Comparison of ENCODE assay signal across 8 cellular contexts in genomic region chr14:99602788-99603415, GRCh38. TPM values are rescaled to one million over a fixed set of nuclear protein-coding genes. Genes with fewer than 3 reads are reported as not detected.
A peak's percentile ranks its signal among the peaks of the same experiment; 100 is the strongest.
DNase-seq lines count a peak whose midpoint lies in the region; ATAC-seq, FAIRE-seq and TF ChIP-seq lines count a peak whose summit lies in the region.

No MANE protein-coding gene starts in this region.

- H3K79me1 ChIP-seq in IMR-90 (ENCODE audit: low read depth in 1 of 2, low read length in 2 of 2) = peaks cover 17 to 67% of the 10 kb centered on the region in 2 experiments; a peak in 3 of 4 replicates

- peak overlapping the region; percentile 64 for H3K9ac ChIP-seq in IMR-90 (ENCODE audit: low read depth, low read length)

- TF ChIP-seq CTCF in AG10803 (conservative IDR thresholded peaks at IDR 0.05; ENCODE audit: low read length) (no peak), IMR-90 (conservative IDR thresholded peaks at IDR 0.05; ENCODE audit: low read depth, low read length) (no peak), natural killer cell (IDR thresholded peaks at IDR 0.05) (no peak)

- H4K8ac ChIP-seq in IMR-90 (ENCODE audit: low read depth in 2 of 2, low read length in 2 of 2) = peak overlapping the region; percentile 30 to 44; a peak in 2 of 4 replicates

- peaks cover 40% of the 10 kb centered on the region for H4K20me1 ChIP-seq in IMR-90 (ENCODE audit: insufficient read depth, low read length)

- no peak overlapping the region; the same call in 1 of the 2 replicates for H3K27ac ChIP-seq in IMR-90 (ENCODE audit: insufficient read depth, low read length)

- peak overlapping the region; percentile 72 for H3K4ac ChIP-seq in IMR-90 (ENCODE audit: low read depth, low read length)

- no peak for TF ChIP-seq RAD21 in IMR-90 (IDR thresholded peaks at IDR 0.05; ENCODE audit: low read length)

- peak overlapping the region; percentile 20; the same call in 1 of the 2 replicates for H2BK120ac ChIP-seq in IMR-90 (ENCODE audit: low read depth, low read length)

- peak overlapping the region; percentile 72; the same call in 1 of the 2 replicates for H2AK5ac ChIP-seq in IMR-90 (ENCODE audit: low read depth, low read length)

- peak overlapping the region; percentile 87; the same call in 1 of the 2 replicates for H3K14ac ChIP-seq in IMR-90 (replicated peaks; ENCODE audit: low read depth, low read length)

- WGBS in IMR-90 (ENCODE audit: extremely low coverage in 2 of 2, insufficient read length in 1 of 2), 2 experiments = 21% methylated on average over 21 of the region's 53 CpGs; no CpG with 5 or more reads in 1 of the 2 experiments

- H2BK20ac ChIP-seq in IMR-90 (ENCODE audit: low read depth, low read length) = no peak overlapping the region

- H3K56ac ChIP-seq in IMR-90 (ENCODE audit: extremely low read depth, insufficient read depth, low read length) = no peak overlapping the region

- dilution Hi-C loops in IMR-90 (cut with HindIII; ENCODE audit: low sequenced_read_pairs, unreplicated experiment) = no loop called here

- H2AFZ ChIP-seq in IMR-90 (replicated peaks; ENCODE audit: low read length, poor library complexity) = peak overlapping the region; percentile 88

- H3K4me3 ChIP-seq in AG10803 (ENCODE audit: low read length) (peak overlapping the region; percentile 49), IMR-90 (ENCODE audit: insufficient read depth, low read depth, low read length) (peak overlapping the region; percentile 69)

- H3K4me1 ChIP-seq in IMR-90 (ENCODE audit: control insufficient read depth, insufficient read depth, low read length) = peaks cover 16% of the 10 kb centered on the region

- no peaks in the 10 kb centered on the region for H3K9me3 ChIP-seq in IMR-90 (ENCODE audit: control insufficient read depth, insufficient read depth, low read length)

- peaks cover 19% of the 10 kb centered on the region for H3K9me1 ChIP-seq in IMR-90 (ENCODE audit: insufficient read depth, low read length)

- no peaks in the 10 kb centered on the region for H3K36me3 ChIP-seq in IMR-90 (ENCODE audit: control insufficient read depth, insufficient read depth, low read length)

- no TSS peak for BruUV-seq in IMR-90 (replicated peaks; lab: Mats Ljungman, UMichigan)

- TF ChIP-seq POLR2A in IMR-90 (IDR thresholded peaks at IDR 0.05; ENCODE audit: low read depth, low read length) (no peak), H54 (IDR thresholded peaks at IDR 0.05; ENCODE audit: low read depth, low read length) (no peak)

- no peak overlapping the region for H3K27ac Mint-ChIP-seq in natural killer cell

- peaks cover 13 to 17% of the 10 kb centered on the region in 2 donors for H3K4me1 Mint-ChIP-seq in natural killer cell

- H3K18ac ChIP-seq in IMR-90 (ENCODE audit: low read depth, low read length) = no peak overlapping the region

- peak overlapping the region; percentile 85 for H3K4me2 ChIP-seq in IMR-90 (ENCODE audit: low read depth, low read length)

- peak overlapping the region; percentile 58; the same call in 1 of the 2 replicates for H4K91ac ChIP-seq in IMR-90 (ENCODE audit: insufficient read depth, low read depth, low read length)

- H3K4me3 Mint-ChIP-seq in natural killer cell = peak overlapping the region; percentile 72

- no peaks in the 10 kb centered on the region for H3K36me3 Mint-ChIP-seq in natural killer cell

- intact Hi-C loops in IMR-90 (cut with micrococcal nuclease) (no loop called here), natural killer cell (cut with micrococcal nuclease) (no loop called here)

- no peak overlapping the region; the same call in 2 of the 3 replicates for H2BK15ac ChIP-seq in IMR-90 (ENCODE audit: low read depth, low read length)

- DNase-seq in AG10803 (ENCODE audit: low read depth) = no peak
- no peak for DNase-seq in IMR-90
- peak; percentile 43 for DNase-seq in dermis blood vessel endothelial cell
- no peak for DNase-seq in natural killer cell
- no peak for DNase-seq in NCI-H510A (lab: John Stamatoyannopoulos, UW)
- no peak for DNase-seq in pons (ENCODE audit: low spot score)
- no peak for DNase-seq in NCI-H1694 (lab: John Stamatoyannopoulos, UW)
- DNase-seq in H54 (ENCODE audit: insufficient read length, low spot score) = no peak

- FAIRE-seq in H54 (lab: Jason Lieb, UNC) = no peak

- POLR2A ChIA-PET in IMR-90 (lab: Charles Lee; ENCODE audit: unreplicated experiment) = interaction anchor here (0.7 kb wide), 1 partner anchor 27 kb away, joined by 3 read pairs; no protein-coding TSS in a partner anchor

- H2AK9ac ChIP-seq in IMR-90 (replicated peaks; ENCODE audit: low read depth, low read length, poor library complexity) = peak overlapping the region; percentile 93

- H3K23ac ChIP-seq in IMR-90 (ENCODE audit: low read depth, low read length) = peak overlapping the region; percentile 83

- no peaks in the 10 kb centered on the region for H3K27me3 Mint-ChIP-seq in natural killer cell (ENCODE audit: low read depth in 2 of 2)

- no peaks in the 10 kb centered on the region for H3K27me3 ChIP-seq in IMR-90 (ENCODE audit: control insufficient read depth, insufficient read depth, low read length)

- no peak overlapping the region for H4K5ac ChIP-seq in IMR-90 (ENCODE audit: low read depth, low read length)

- CTCF ChIA-PET in IMR-90 (lab: Yijun Ruan, JAX) = interaction anchor here (0.9 to 1.5 kb wide), 3 partner anchors 65 to 155 kb away, joined by 3 read pairs; no protein-coding TSS in a partner anchor

- ATAC-seq in IMR-90 (ENCODE audit: low read depth) (no peak), natural killer cell (no peak)

- H2BK5ac ChIP-seq in IMR-90 (ENCODE audit: low read depth, low read length, poor library complexity, severe bottlenecking) = peak overlapping the region; percentile 44

- in situ Hi-C loops in IMR-90 (cut with MboI; ENCODE audit: low sequenced_read_pairs) = no loop called here

- no peaks in the 10 kb centered on the region for H3K9me3 Mint-ChIP-seq in natural killer cell

TF ChIP-seq in IMR-90, 13 proteins besides CTCF, POLR2A, EP300 and RAD21:
- TF ChIP-seq MAZ (IDR thresholded peaks at IDR 0.05; ENCODE audit: borderline replicate concordance, low read depth, low read length) (no peak), NFE2L2 (IDR thresholded peaks at IDR 0.05; ENCODE audit: low read depth, low read length) (no peak), MXI1 (IDR thresholded peaks at IDR 0.05; ENCODE audit: borderline replicate concordance, low read depth, low read length) (no peak), CEBPB (IDR thresholded peaks at IDR 0.05; ENCODE audit: low read depth, low read length) (no peak), SMC3 (IDR thresholded peaks at IDR 0.05; ENCODE audit: low read depth, low read length) (no peak), BHLHE40 (IDR thresholded peaks at IDR 0.05; ENCODE audit: low read depth, low read length) (no peak), ELK1 (IDR thresholded peaks at IDR 0.05; ENCODE audit: borderline replicate concordance, low read depth, low read length) (no peak), RCOR1 (IDR thresholded peaks at IDR 0.05; ENCODE audit: insufficient replicate concordance, low read length) (no peak), MAFK (IDR thresholded peaks at IDR 0.05; ENCODE audit: low read depth, low read length) (no peak), CHD1 (IDR thresholded peaks at IDR 0.05; ENCODE audit: low read depth, low read length) (no peak), USF2 (IDR thresholded peaks at IDR 0.05; ENCODE audit: low read depth, low read length) (no peak), RFX5 (IDR thresholded peaks at IDR 0.05; ENCODE audit: low read depth, low read length) (no peak), FOS (IDR thresholded peaks at IDR 0.05; ENCODE audit: low read depth, low read length) (no peak)
TF ChIP-seq in IMR-90: peak in this region for 0.

RNA-seq across cellular contexts. Expression of gene CCDC85C, which starts 1.1 kb away (rescaled TPM):
- 13.9 and 16.0 TPM in 2 replicates for total RNA-seq in IMR-90 (2012; rRNA removed)
- 19.0 and 22.2 TPM in 2 replicates for polyA plus RNA-seq in IMR-90 (2012; rRNA removed)
- 10.9 and 15.5 TPM in 2 replicates for polyA plus RNA-seq in IMR-90 (2012; cell fraction: cytosol; rRNA removed)
- 11.3 and 20.4 TPM in 2 replicates for polyA plus RNA-seq in IMR-90 (2012; cell fraction: nucleus; rRNA removed; ENCODE audit: low replicate concordance)
- 14.5 and 32.4 TPM in 2 replicates for total RNA-seq in dermis blood vessel endothelial cell
- 1 to 10 TPM in 2 of 3 donors, under 1 TPM in 1; 0.73 to 4.3 (median 2.8) TPM for total RNA-seq in natural killer cell

RNA-seq across cellular contexts. Expression of gene HHIPL1, which starts 42.0 kb away (rescaled TPM):
- total RNA-seq in IMR-90 (2012; rRNA removed) (0.56 and 0.72 TPM in 2 replicates), dermis blood vessel endothelial cell (1.7 and 4.1 TPM in 2 replicates), natural killer cell (not detected)
- 0.65 and 1.4 TPM in 2 replicates for polyA plus RNA-seq in IMR-90 (2012; rRNA removed)
- 0.48 and 1.5 TPM in 2 replicates for polyA plus RNA-seq in IMR-90 (2012; cell fraction: cytosol; rRNA removed)
- 0.64 and 1.3 TPM in 2 replicates for polyA plus RNA-seq in IMR-90 (2012; cell fraction: nucleus; rRNA removed; ENCODE audit: low replicate concordance)
